Comparison of ENCODE assay signal across 9 cellular contexts in the genomic region with DNA sequence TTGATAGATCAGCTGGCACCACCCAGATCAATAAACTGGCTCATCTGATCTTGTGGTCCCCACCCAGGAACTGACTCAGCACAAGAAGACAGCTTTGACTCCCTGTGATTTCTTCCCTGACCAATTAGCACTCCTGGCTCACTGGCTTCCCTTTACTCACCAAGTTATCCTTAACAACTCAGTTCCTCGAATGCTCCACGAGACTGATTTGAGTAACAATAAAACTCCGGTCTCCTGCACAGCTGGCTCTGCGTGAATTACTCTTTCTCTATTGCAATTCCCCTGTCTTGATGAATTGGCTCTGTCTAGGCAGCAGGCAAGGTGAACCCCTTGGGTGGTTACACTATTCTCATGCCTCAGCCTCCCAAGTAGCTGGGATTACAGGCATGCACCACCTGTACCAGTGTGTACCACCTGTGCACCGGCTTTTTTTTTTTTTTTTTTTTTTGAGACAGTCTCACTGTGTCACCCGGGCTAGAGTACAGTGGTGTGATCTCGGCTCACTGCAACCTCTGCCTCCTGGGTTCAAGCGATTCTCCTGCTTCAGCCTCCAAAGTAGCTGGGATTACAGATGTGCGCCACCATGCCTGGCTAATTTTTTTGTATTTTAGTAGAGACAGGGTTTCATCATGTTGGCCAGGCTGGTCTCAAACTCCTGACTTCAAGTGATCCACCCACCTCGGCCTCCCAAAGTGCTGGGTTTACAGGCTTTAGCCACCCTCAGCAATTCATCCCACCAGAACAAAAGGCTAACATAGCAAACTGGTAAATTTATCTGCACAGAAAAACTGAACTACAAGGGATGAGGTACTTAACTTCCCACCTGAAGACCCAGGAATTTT. TPM values are rescaled to one million over a fixed set of nuclear protein-coding genes. Genes with fewer than 3 reads are reported as not detected.
A peak's percentile ranks its signal among the peaks of the same experiment; 100 is the strongest.
DNase-seq lines count a peak whose midpoint lies in the region; ATAC-seq, FAIRE-seq and TF ChIP-seq lines count a peak whose summit lies in the region.
"Not testable (repeated sequence)": the region's sequence is repeated elsewhere in the genome, so short reads cannot be mapped to it uniquely, and the experiment has no call there.
"Had no signal": no experiment of that assay in that cellular context is flagged by ENCODE, and none has a peak within 500 bp of the region (broad histone marks: within the 10 kb centered on the region; RNA-seq: fewer than 3 reads in every experiment).

No MANE protein-coding gene starts in this region.

- not testable (repeated sequence) for H3K9me3 ChIP-seq in A549; body of pancreas; gastroesophageal sphincter; mucosa of rectum (ENCODE audit: control insufficient read depth in 2 of 2, low read length in 2 of 2); skeletal muscle tissue (ENCODE audit: control insufficient read depth in 3 of 3, low read length in 3 of 3)

- not testable (repeated sequence) for TF ChIP-seq POLR2A in A549 (IDR thresholded peaks at IDR 0.05; ENCODE audit: low read length); body of pancreas (IDR thresholded peaks at IDR 0.05); gastroesophageal sphincter (IDR thresholded peaks at IDR 0.05)

- FAIRE-seq in A549 (lab: Jason Lieb, UNC) = not testable (repeated sequence)

- not testable (repeated sequence) for TF ChIP-seq EP300 in A549 (IDR thresholded peaks at IDR 0.05); gastroesophageal sphincter (IDR thresholded peaks at IDR 0.05)

- H3K4me2 ChIP-seq in A549 = peak overlapping the region; percentile 73

- not testable (repeated sequence) for H3K27me3 ChIP-seq in H7 (ENCODE audit: control insufficient read depth, insufficient read depth, low read length); body of pancreas; gastroesophageal sphincter; mucosa of rectum (ENCODE audit: control insufficient read depth in 2 of 2, insufficient read depth in 2 of 2, low read length in 2 of 2); skeletal muscle tissue (ENCODE audit: control insufficient read depth in 3 of 3, insufficient read depth in 3 of 3, low read length in 3 of 3)

- H3K4me3 ChIP-seq in A549 = peak overlapping the region; percentile 56
- H3K4me3 ChIP-seq in H7 (ENCODE audit: insufficient read depth, low read depth, low read length) = peak overlapping the region; percentile 8; the same call in 1 of the 2 replicates
- H3K4me3 ChIP-seq in body of pancreas = not testable (repeated sequence)
- peak overlapping the region in 1 of 2 donors; percentile 48 for H3K4me3 ChIP-seq in gastroesophageal sphincter
- peak overlapping the region; percentile 59 to 78 for H3K4me3 ChIP-seq in mucosa of rectum (ENCODE audit: low read length in 2 of 2)
- H3K4me3 ChIP-seq in skeletal muscle tissue (ENCODE audit: low read length in 3 of 3) = peak overlapping the region; percentile 23 to 77 (median 71)

- not testable (repeated sequence) for H3K36me3 ChIP-seq in H7 (replicated peaks; ENCODE audit: control insufficient read depth, insufficient read depth, low read length); body of pancreas (replicated peaks in 1 of 2; ENCODE audit: insufficient read depth in 1 of 2, low read depth in 2 of 2); gastroesophageal sphincter; mucosa of rectum (ENCODE audit: control insufficient read depth in 2 of 2, insufficient read depth in 2 of 2, low read length in 2 of 2); skeletal muscle tissue (ENCODE audit: control insufficient read depth in 3 of 3, insufficient read depth in 3 of 3, low read length in 3 of 3)

- WGBS in A549 (ENCODE audit: missing lambda C conversion rate) = 81% methylated on average over 10 of the region's 10 CpGs
- 64 to 66% methylated on average over 10 of the region's 10 CpGs for WGBS in body of pancreas, 2 donors
- 36 to 43% methylated on average over 4 to 7 of the region's 10 CpGs for WGBS in gastroesophageal sphincter (ENCODE audit: low coverage in 1 of 2), 2 donors

- peak overlapping the region in 1 of 2 experiments; percentile 88; a peak in 3 of 6 replicates for H3K27ac ChIP-seq in A549
- peak overlapping the region; percentile 71 to 80 (median 78) for H3K27ac ChIP-seq in body of pancreas
- H3K27ac ChIP-seq in gastroesophageal sphincter = peak overlapping the region; percentile 75 to 84 (median 78)
- peak overlapping the region in 1 of 2 donors; percentile 70 for H3K27ac ChIP-seq in mucosa of rectum (ENCODE audit: low read depth in 2 of 2, low read length in 2 of 2)
- H3K27ac ChIP-seq in skeletal muscle tissue (ENCODE audit: low read depth, low read length) = peak overlapping the region; percentile 68

- not testable (repeated sequence) for H3K4me1 ChIP-seq in A549; body of pancreas; mucosa of rectum (ENCODE audit: control insufficient read depth in 2 of 2, insufficient read depth in 2 of 2, low read length in 2 of 2); skeletal muscle tissue (ENCODE audit: control insufficient read depth in 3 of 3, insufficient read depth in 3 of 3, low read length in 3 of 3)
- peaks cover 0 to 11% (median 0%) of the 10 kb centered on the region in 3 donors for H3K4me1 ChIP-seq in gastroesophageal sphincter

- CTCF ChIA-PET in A549 (lab: Yijun Ruan, JAX) = interaction anchor here (1.0 to 2.5 kb wide), 4 partner anchors 21 to 139 kb away, joined by 3 to 8 read pairs (median 3); no protein-coding TSS in a partner anchor

- peak overlapping the region in 1 of 2 donors; percentile 12 for H3K9ac ChIP-seq in mucosa of rectum (ENCODE audit: low read depth in 1 of 2, low read length in 2 of 2)
- H3K9ac ChIP-seq in skeletal muscle tissue (ENCODE audit: low read depth in 1 of 3, low read length in 3 of 3) = peak overlapping the region in 2 of 3 donors; percentile 48 to 89

- peak in 1 of 2 experiments; percentile 12; a peak in 3 of 6 replicates for ATAC-seq in A549
- ATAC-seq in body of pancreas, gastroesophageal sphincter: not testable (repeated sequence)

- POLR2A ChIA-PET in A549 (lab: Yijun Ruan, JAX) = interaction anchor here (0.6 to 9.7 kb wide), 11 partner anchors 8 to 497 kb away, joined by 3 to 160 read pairs (median 6); a partner anchor contains a TSS

- TF ChIP-seq CTCF in A549 (IDR thresholded peaks at IDR 0.05); body of pancreas (IDR thresholded peaks at IDR 0.05); gastroesophageal sphincter (IDR thresholded peaks at IDR 0.05): not testable (repeated sequence)

- intact Hi-C loops in body of pancreas (cut with DNase I) = not testable (repeated sequence)

- DNase-seq in A549 (ENCODE audit: low read depth in 1 of 2, low spot score in 1 of 2) (peak in 1 of 2 experiments; percentile 28), NCI-H460 (ENCODE audit: extremely low read depth, low read depth) (peak; percentile 30), body of pancreas (peak in 2 of 4 donors; percentile 10 to 20)
- not testable (repeated sequence) for DNase-seq in H7
- peak; percentile 15 for DNase-seq in activated CD4-positive, alpha-beta T cell treated with anti-CD3 and anti-CD28 coated beads for 48 hours

- not testable (repeated sequence) for TF ChIP-seq RAD21 in A549 (conservative IDR thresholded peaks at IDR 0.05 in 1 of 2, IDR thresholded peaks at IDR 0.05 in 1 of 2)

TF ChIP-seq in A549, 52 proteins besides CTCF, POLR2A, EP300 and RAD21:
- TF ChIP-seq MAFK (IDR thresholded peaks at IDR 0.05; ENCODE audit: partially characterized antibody) (peak; percentile 47), CHD4 (IDR thresholded peaks at IDR 0.05; ENCODE audit: borderline replicate concordance) (0 out of 2 replicates have a peak, but pooled peaks have one; percentile 65)

RNA-seq across cellular contexts. Expression of a gene that starts 33.7 kb away (rescaled TPM):
- polyA plus RNA-seq in A549 (2011; rRNA removed) (0.12 TPM in 2 replicates), A549 (2017; fragmentation: RNase III; extraction: RNeasy Plus Mini Kit Qiagen cat#74134 plus additional on column Dnase treatment) (0.03 to 0.08 TPM (median 0.04 TPM) in 3 replicates)
- polyA plus RNA-seq in A549 (2012; cell fraction: cytosol; rRNA removed) = 0.04 and 0.05 TPM in 2 replicates
- 0.04 and 0.07 TPM in 2 replicates for polyA plus RNA-seq in A549 (2012; cell fraction: nucleus; rRNA removed)
- 0.04 and 0.05 TPM in 2 replicates for polyA minus RNA-seq in A549 (2011; rRNA and poly(A)+ RNA removed)
- 0.33 and 0.80 TPM in 2 replicates for total RNA-seq in H7 (2014; rRNA removed; shearing (Covaris generic))
- total RNA-seq in NCI-H460 (2014; rRNA removed; shearing (Covaris generic)) = 0.10 TPM in 1 of 2 replicates, not detected in the other
- 0.21 and 1.6 TPM in 2 replicates for polyA plus RNA-seq in NCI-H460 (2014; cell fraction: nucleus; rRNA removed)
- total RNA-seq in body of pancreas (under 1 TPM in 1 of 2 donors, not detected in 1; 0.26 TPM), gastroesophageal sphincter (under 1 TPM; 0.05 to 0.78 (median 0.11) TPM), skeletal muscle tissue (under 0.01 TPM)
- total RNA-seq: HT-29 had no signal

RNA-seq across cellular contexts. Expression of a gene that starts 34.2 kb away (rescaled TPM):
- polyA plus RNA-seq in A549 (2011; rRNA removed) (96.7 and 121 TPM in 2 replicates), A549 (2017; fragmentation: RNase III; extraction: RNeasy Plus Mini Kit Qiagen cat#74134 plus additional on column Dnase treatment) (83.4 to 96.0 TPM (median 91.3 TPM) in 3 replicates)
- 46.0 and 55.9 TPM in 2 replicates for polyA plus RNA-seq in A549 (2012; cell fraction: cytosol; rRNA removed)
- polyA plus RNA-seq in A549 (2012; cell fraction: nucleus; rRNA removed) = 15.0 and 24.2 TPM in 2 replicates
- 21.7 and 26.4 TPM in 2 replicates for polyA minus RNA-seq in A549 (2011; rRNA and poly(A)+ RNA removed)
- total RNA-seq in H7 (2014; rRNA removed; shearing (Covaris generic)) = 16.5 and 19.3 TPM in 2 replicates
- total RNA-seq in NCI-H460 (2014; rRNA removed; shearing (Covaris generic)) = 51.0 and 76.2 TPM in 2 replicates
- polyA plus RNA-seq in NCI-H460 (2014; cell fraction: nucleus; rRNA removed) = 35.5 and 62.0 TPM in 2 replicates
- total RNA-seq in body of pancreas (10 to 100 TPM in 1 of 2 donors, 1 to 10 TPM in 1; 3.3 to 13.2 TPM), gastroesophageal sphincter (10 to 100 TPM; 15.2 to 31.1 (median 21.1) TPM), skeletal muscle tissue (26.6 TPM)
